Comparison of ENCODE assay signal across 8 cellular contexts in genomic region chr7:23462846-23463245, GRCh38. TPM values are rescaled to one million over a fixed set of nuclear protein-coding genes. Genes with fewer than 3 reads are reported as not detected.
A peak's percentile ranks its signal among the peaks of the same experiment; 100 is the strongest.
DNase-seq lines count a peak whose midpoint lies in the region; FAIRE-seq and TF ChIP-seq lines count a peak whose summit lies in the region.

No MANE protein-coding gene starts in this region.

- H3K27me3 Mint-ChIP-seq in activated CD4-positive, alpha-beta memory T cell treated with anti-CD3 and anti-CD28 coated beads, Interleukin-2, amount 10 ng/mL, durations not matched to agents 7 days and 5 days: peaks cover 73% of the 10 kb centered on the region

- H3K36me3 Mint-ChIP-seq in activated CD4-positive, alpha-beta memory T cell treated with anti-CD3 and anti-CD28 coated beads, Interleukin-2, amount 10 ng/mL, durations not matched to agents 7 days and 5 days (ENCODE audit: low read depth): no peaks in the 10 kb centered on the region

- H3K36me3 ChIP-seq in iPS-18a (ENCODE audit: control insufficient read depth, low read depth, low read length): peaks cover 12% of the 10 kb centered on the region

- H3K9me3 Mint-ChIP-seq in activated CD4-positive, alpha-beta memory T cell treated with anti-CD3 and anti-CD28 coated beads, Interleukin-2, amount 10 ng/mL, durations not matched to agents 7 days and 5 days: no peaks in the 10 kb centered on the region

- H3K27ac Mint-ChIP-seq in activated CD4-positive, alpha-beta memory T cell treated with anti-CD3 and anti-CD28 coated beads, Interleukin-2, amount 10 ng/mL, durations not matched to agents 7 days and 5 days: no peak overlapping the region

- peaks cover 42% of the 10 kb centered on the region for H3K4me1 ChIP-seq in iPS-18a (ENCODE audit: control insufficient read depth, low read depth, low read length)

- peak; percentile 32 for TF ChIP-seq CTCF in AG04450 (IDR thresholded peaks at IDR 0.05; ENCODE audit: low read depth, low read length)

- H3K9ac ChIP-seq in iPS-18a (ENCODE audit: low read length): no peak overlapping the region

- H3K4me3 ChIP-seq in AG04450 (ENCODE audit: low read depth, low read length): no peak overlapping the region
- peak overlapping the region; percentile 51 for H3K4me3 ChIP-seq in iPS-18a (ENCODE audit: low read length)

- CTCF ChIA-PET in AG04450 (lab: Charles Lee): interaction anchor here (0.5 to 2.3 kb wide), 9 partner anchors 9 to 377 kb away, joined by 3 to 10 read pairs (median 4); no protein-coding TSS in a partner anchor
- CTCF ChIA-PET in activated CD4-positive, alpha-beta memory T cell treated with anti-CD3 and anti-CD28 coated beads, Interleukin-2, amount 10 ng/mL, durations not matched to agents 7 days and 5 days (lab: Charles Lee): interaction anchor here (0.6 to 1.8 kb wide), 14 partner anchors 9 to 361 kb away, joined by 3 to 11 read pairs (median 4); no protein-coding TSS in a partner anchor

- H3K27me3 ChIP-seq in AG04450 (ENCODE audit: control insufficient read depth, insufficient read depth, low read length) (no peaks in the 10 kb centered on the region), iPS-18a (ENCODE audit: control insufficient read depth, insufficient read depth, low read length) (no peaks in the 10 kb centered on the region)

- peak; percentile 76 for FAIRE-seq in GM19239 (lab: Jason Lieb, UNC)

- peaks cover 24% of the 10 kb centered on the region for H3K4me1 Mint-ChIP-seq in activated CD4-positive, alpha-beta memory T cell treated with anti-CD3 and anti-CD28 coated beads, Interleukin-2, amount 10 ng/mL, durations not matched to agents 7 days and 5 days

- DNase-seq in AG04450 (ENCODE audit: low read depth, low spot score) (no peak), GM19239 (ENCODE audit: insufficient read length, low spot score) (no peak), NOMO-1 treated with DMSO at 0.1 percent for 48 hours (lab: John Stamatoyannopoulos, UW; ENCODE audit: unreplicated experiment) (no peak), OCI-M2 (lab: John Stamatoyannopoulos, UW; ENCODE audit: unreplicated experiment) (no peak), putamen (ENCODE audit: low spot score) (no peak)
- DNase-seq in activated CD4-positive, alpha-beta memory T cell treated with anti-CD3 and anti-CD28 coated beads, Interleukin-2, amount 10 ng/mL, durations not matched to agents 7 days and 5 days: peak; percentile 22
- no peak for DNase-seq in activated effector memory CD4-positive, alpha-beta T cell treated with anti-CD3 and anti-CD28 coated beads, Interleukin-2, amount 50 U/mL, for 16 hours

- no peak overlapping the region for H3K4me3 Mint-ChIP-seq in activated CD4-positive, alpha-beta memory T cell treated with anti-CD3 and anti-CD28 coated beads, Interleukin-2, amount 10 ng/mL, durations not matched to agents 7 days and 5 days

- no peak overlapping the region for H3K27ac ChIP-seq in AG04450 (ENCODE audit: low read depth, low read length)
- H3K27ac ChIP-seq in iPS-18a (ENCODE audit: low read length): no peak overlapping the region

- POLR2A ChIA-PET in AG04450 (lab: Yijun Ruan, JAX): no interaction called here
- POLR2A ChIA-PET in activated CD4-positive, alpha-beta memory T cell treated with anti-CD3 and anti-CD28 coated beads, Interleukin-2, amount 10 ng/mL, durations not matched to agents 7 days and 5 days (lab: Charles Lee): interaction anchor here (1.1 kb wide), 1 partner anchor 11 kb away, joined by 7 read pairs; no protein-coding TSS in a partner anchor

- no peaks in the 10 kb centered on the region for H3K9me3 ChIP-seq in AG04450 (ENCODE audit: control insufficient read depth, insufficient read depth, low read length)
- no peaks in the 10 kb centered on the region for H3K9me3 ChIP-seq in iPS-18a (ENCODE audit: control insufficient read depth, low read depth, low read length)

RNA-seq across cellular contexts. Expression of gene IGF2BP3, which starts 7.4 kb away (rescaled TPM):
- 78.5 and 98.2 TPM in 2 replicates for polyA plus RNA-seq in AG04450 (2011; rRNA removed)
- polyA minus RNA-seq in AG04450 (2011; rRNA and poly(A)+ RNA removed): 97.8 and 99.9 TPM in 2 replicates
- under 1 TPM; 0.48 to 0.68 TPM for total RNA-seq in activated CD4-positive, alpha-beta memory T cell treated with anti-CD3 and anti-CD28 coated beads, Interleukin-2, amount 10 ng/mL, durations not matched to agents 7 days and 5 days
